In genomic region chr16:20383106-20384029, GRCh38 we compare ENCODE assay signal across 9 cellular contexts. TPM values are rescaled to one million over a fixed set of nuclear protein-coding genes. Genes with fewer than 3 reads are reported as not detected.
DNase-seq lines count a peak whose midpoint lies in the region; ATAC-seq and TF ChIP-seq lines count a peak whose summit lies in the region.
"Had no signal": no experiment of that assay in that cellular context is flagged by ENCODE, and none has a peak within 500 bp of the region (broad histone marks: within the 10 kb centered on the region; RNA-seq: fewer than 3 reads in every experiment).

No MANE protein-coding gene starts in this region.

- H3K4me1 Mint-ChIP-seq in neural progenitor cell = peaks cover 28% of the 10 kb centered on the region
- no peaks in the 10 kb centered on the region for H3K4me1 Mint-ChIP-seq in type B pancreatic cell (ENCODE audit: unreplicated experiment)

- H3K9me3 Mint-ChIP-seq in neural progenitor cell (no peaks in the 10 kb centered on the region), type B pancreatic cell (no peaks in the 10 kb centered on the region)

- peaks cover 5% of the 10 kb centered on the region for H3K4me1 ChIP-seq in neural progenitor cell

- peaks cover 13% of the 10 kb centered on the region for H3K27me3 ChIP-seq in neural progenitor cell

- H3K36me3 ChIP-seq in neural progenitor cell = no peaks in the 10 kb centered on the region

- peaks cover 2% of the 10 kb centered on the region for H3K27me3 Mint-ChIP-seq in neural progenitor cell (ENCODE audit: insufficient read depth, low read depth)
- peaks cover 18% of the 10 kb centered on the region for H3K27me3 Mint-ChIP-seq in type B pancreatic cell

- H3F3A ChIP-seq in neural progenitor cell (ENCODE audit: low read depth) = no peaks in the 10 kb centered on the region

- H3K4me3 Mint-ChIP-seq in neural progenitor cell = no peak overlapping the region
- no peak overlapping the region for H3K4me3 Mint-ChIP-seq in type B pancreatic cell
- H3K4me3 Mint-ChIP-seq: activated naive CD8-positive, alpha-beta T cell had no signal

- H3K27ac Mint-ChIP-seq in neural progenitor cell (no peak overlapping the region), type B pancreatic cell (no peak overlapping the region)
- H3K27ac Mint-ChIP-seq: activated naive CD8-positive, alpha-beta T cell had no signal

- H3K4me2 ChIP-seq in neural progenitor cell = no peak overlapping the region

- DNase-seq in GM04503 (ENCODE audit: low read depth) (peak; percentile 13), HUDEP-2 (lab: John Stamatoyannopoulos, UW; ENCODE audit: unreplicated experiment in 76 of 76) (peak in 46 of 76 experiments; percentile 1 to 65 (median 15)), NOMO-1 treated with dmso at 0.1 percent for 144 hours (lab: John Stamatoyannopoulos, UW; ENCODE audit: unreplicated experiment) (peak; percentile 0), activated T-cell treated with anti-CD3 and anti-CD28 coated beads for 4 hours (peak; percentile 22), fibroblast of the aortic adventitia (ENCODE audit: low read depth) (peak; percentile 61), neural progenitor cell (ENCODE audit: low spot score) (peak; percentile 86), type B pancreatic cell (ENCODE audit: extremely low spot score, unreplicated experiment) (no peak)

- H3K36me3 Mint-ChIP-seq in neural progenitor cell (no peaks in the 10 kb centered on the region), type B pancreatic cell (no peaks in the 10 kb centered on the region)
- H3K36me3 Mint-ChIP-seq: activated naive CD8-positive, alpha-beta T cell had no signal

- no peak overlapping the region for H3K27ac ChIP-seq in neural progenitor cell

- H3K9ac ChIP-seq in neural progenitor cell = no peak overlapping the region

- no peak for ATAC-seq in GM18870 (IDR thresholded peaks at IDR 0.05; ENCODE audit: unreplicated experiment)

- no peaks in the 10 kb centered on the region for H4K20me1 ChIP-seq in neural progenitor cell (ENCODE audit: low read depth)

- H3K9me3 ChIP-seq in neural progenitor cell (ENCODE audit: low read depth) = no peaks in the 10 kb centered on the region

- H3K79me2 ChIP-seq in neural progenitor cell (ENCODE audit: low read depth) = no peaks in the 10 kb centered on the region

- TF ChIP-seq CTCF in fibroblast of the aortic adventitia (IDR thresholded peaks at IDR 0.05; ENCODE audit: insufficient read depth, low read length) = peak; percentile 91
- peak; percentile 86 for TF ChIP-seq CTCF in neural progenitor cell (IDR thresholded peaks at IDR 0.05)
- TF ChIP-seq CTCF in type B pancreatic cell (conservative IDR thresholded peaks at IDR 0.05) = peak; percentile 88

- peak overlapping the region; percentile 18 for H2AFZ ChIP-seq in neural progenitor cell (replicated peaks)

- H3K4me3 ChIP-seq in fibroblast of the aortic adventitia (ENCODE audit: low read depth, low read length) (no peak overlapping the region), neural progenitor cell (no peak overlapping the region)

RNA-seq across cellular contexts. Expression of gene PDILT, which starts 21.2 kb away (rescaled TPM):
- total RNA-seq in fibroblast of the aortic adventitia (ENCODE audit: low replicate concordance) (not detected in 2 replicates), neural progenitor cell (ENCODE audit: low replicate concordance) (not detected in 2 replicates), type B pancreatic cell (ENCODE audit: low replicate concordance) (not detected in 2 replicates)

RNA-seq across cellular contexts. Expression of gene ACSM5, which starts 26.0 kb away (rescaled TPM):
- total RNA-seq in fibroblast of the aortic adventitia (ENCODE audit: low replicate concordance) = not detected in 2 replicates
- not detected in 2 replicates for total RNA-seq in neural progenitor cell (ENCODE audit: low replicate concordance)
- total RNA-seq in type B pancreatic cell (ENCODE audit: low replicate concordance) = not detected in 2 replicates

RNA-seq across cellular contexts. Expression of gene UMOD, which starts 30.9 kb away (rescaled TPM):
- not detected in 2 replicates for total RNA-seq in fibroblast of the aortic adventitia (ENCODE audit: low replicate concordance)
- total RNA-seq in neural progenitor cell (ENCODE audit: low replicate concordance) = not detected in 2 replicates
- total RNA-seq in type B pancreatic cell (ENCODE audit: low replicate concordance) = not detected in 2 replicates

RNA-seq across cellular contexts. Expression of gene GP2, which starts 56.1 kb away (rescaled TPM):
- total RNA-seq in fibroblast of the aortic adventitia (ENCODE audit: low replicate concordance) (not detected in 2 replicates), neural progenitor cell (ENCODE audit: low replicate concordance) (not detected in 2 replicates), type B pancreatic cell (ENCODE audit: low replicate concordance) (3.4 and 9.1 TPM in 2 replicates)
